8 cellular contexts compared by ENCODE assay signal in genomic region chr5:162068412-162068811, GRCh38. TPM values are rescaled to one million over a fixed set of nuclear protein-coding genes. Genes with fewer than 3 reads are reported as not detected.
DNase-seq lines count a peak whose midpoint lies in the region; ATAC-seq lines count a peak whose summit lies in the region.

No MANE protein-coding gene starts in this region.

- DNase-seq in Daoy (ENCODE audit: low read depth) (peak; percentile 3), T1000 (lab: John Stamatoyannopoulos, UW) (peak; percentile 50), kidney glomerular epithelial cell (lab: John Stamatoyannopoulos, UW) (peak; percentile 36), NCI-H1436 treated with DMSO at 0.1 percent for 48 hours (lab: John Stamatoyannopoulos, UW) (no peak), activated T-cell treated with anti-CD3 and anti-CD28 coated beads for 4 hours (no peak)

- ATAC-seq in HG02885 (IDR thresholded peaks at IDR 0.05; ENCODE audit: poor library complexity, unreplicated experiment) (peak; percentile 73), HG03039 (IDR thresholded peaks at IDR 0.05; ENCODE audit: unreplicated experiment) (no peak), GM18909 (IDR thresholded peaks at IDR 0.05; ENCODE audit: poor library complexity, unreplicated experiment) (no peak)

RNA-seq across cellular contexts. Expression of gene GABRG2, which starts 0.8 kb away (rescaled TPM):
- not detected in 2 replicates for total RNA-seq in Daoy (2014; rRNA removed; shearing (Covaris generic))

Comparison
In these comparisons a context has a peak if more than half of its experiments do, and no peak if none do; other contexts are left out.
1. DNase-seq: peak in Daoy (single experiment), T1000 (single experiment) and kidney glomerular epithelial cell (single experiment); none in NCI-H1436 treated with DMSO at 0.1 percent for 48 hours (single experiment) and activated T-cell treated with anti-CD3 and anti-CD28 coated beads for 4 hours (single experiment).